8 cellular contexts compared by ENCODE assay signal in the genomic region with DNA sequence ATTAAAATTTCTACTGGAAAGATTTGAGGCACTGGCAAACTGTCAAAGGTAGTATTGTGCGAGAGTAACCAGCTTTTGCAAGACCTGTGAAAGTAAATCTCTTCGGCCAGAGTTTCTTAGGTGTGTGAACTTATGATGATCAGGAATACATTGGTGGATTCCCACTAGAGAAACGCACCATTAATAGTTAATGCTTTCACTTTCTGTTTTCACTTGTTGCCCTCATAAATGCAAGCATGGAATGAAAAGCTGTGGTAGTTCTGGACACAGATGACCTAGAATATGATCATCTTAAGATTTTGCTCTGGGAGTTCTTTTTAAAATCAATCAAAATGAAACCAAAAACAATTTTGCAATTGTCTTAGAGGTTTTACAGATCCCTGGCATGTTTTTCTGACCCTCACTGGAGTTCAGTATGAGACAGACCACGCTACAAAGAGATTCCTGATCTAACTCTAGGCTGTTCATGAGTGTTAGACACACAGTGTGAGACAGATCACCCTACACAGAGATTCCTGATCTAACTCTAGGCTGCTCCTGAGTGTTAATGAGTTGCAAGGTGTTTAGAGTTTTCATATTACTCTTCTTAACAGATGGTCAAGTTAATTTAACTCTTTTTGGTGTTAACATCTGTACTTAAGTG.
DNase-seq lines count a peak whose midpoint lies in the region; ATAC-seq, FAIRE-seq and TF ChIP-seq lines count a peak whose summit lies in the region.

No MANE protein-coding gene starts in this region.

- no peak overlapping the region for H3K4me3 Mint-ChIP-seq in activated CD8-positive, alpha-beta T cell treated with anti-CD3 and anti-CD28 coated beads for 36 hours

- no peak for TF ChIP-seq POLR2A in H54 (IDR thresholded peaks at IDR 0.05; ENCODE audit: low read depth, low read length)

- H3K27me3 Mint-ChIP-seq in activated CD8-positive, alpha-beta T cell treated with anti-CD3 and anti-CD28 coated beads for 36 hours, result no peaks in the 10 kb centered on the region

- H3K4me3 ChIP-seq in muscle layer of duodenum (ENCODE audit: low read depth in 1 of 2, low read length in 2 of 2), result peak overlapping the region; percentile 53 to 62

- no peak overlapping the region for H3K27ac Mint-ChIP-seq in activated CD8-positive, alpha-beta T cell treated with anti-CD3 and anti-CD28 coated beads for 36 hours

- H3K4me1 ChIP-seq in muscle layer of duodenum (ENCODE audit: control insufficient read depth in 1 of 2, insufficient read depth in 2 of 2, low read length in 2 of 2), result no peaks in the 10 kb centered on the region

- DNase-seq in H54 (ENCODE audit: insufficient read length, low spot score) (no peak), HPDE6-E6E7 (ENCODE audit: extremely low spot score) (no peak), anterior cingulate cortex (lab: John Stamatoyannopoulos, UW) (no peak), islet precursor cell (no peak)
- DNase-seq in activated CD8-positive, alpha-beta T cell treated with anti-CD3 and anti-CD28 coated beads for 36 hours, result no peak
- no peak for DNase-seq in effector CD8-positive, alpha-beta T cell (lab: John Stamatoyannopoulos, UW)

- peak; percentile 63 for ATAC-seq in GM18498 (IDR thresholded peaks at IDR 0.05; ENCODE audit: unreplicated experiment)
- ATAC-seq in activated CD8-positive, alpha-beta T cell treated with anti-CD3 and anti-CD28 coated beads for 36 hours, result peak; percentile 13

- peak; percentile 81 for FAIRE-seq in H54 (lab: Jason Lieb, UNC)

- CTCF ChIA-PET in activated CD8-positive, alpha-beta T cell treated with anti-CD3 and anti-CD28 coated beads for 36 hours (lab: Charles Lee), result interaction anchor here (1.7 kb wide), 1 partner anchor 11 kb away, joined by 10 read pairs; no protein-coding TSS in a partner anchor

- H3K9me3 Mint-ChIP-seq in activated CD8-positive, alpha-beta T cell treated with anti-CD3 and anti-CD28 coated beads for 36 hours, result no peaks in the 10 kb centered on the region

- POLR2A ChIA-PET in activated CD8-positive, alpha-beta T cell treated with anti-CD3 and anti-CD28 coated beads for 36 hours (lab: Charles Lee), result no interaction called here

- peaks cover 15% of the 10 kb centered on the region for H3K4me1 Mint-ChIP-seq in activated CD8-positive, alpha-beta T cell treated with anti-CD3 and anti-CD28 coated beads for 36 hours (ENCODE audit: low read depth)

- no peaks in the 10 kb centered on the region for H3K27me3 ChIP-seq in muscle layer of duodenum (ENCODE audit: low read depth, low read length)

- H3K9me3 ChIP-seq in muscle layer of duodenum (ENCODE audit: control insufficient read depth in 1 of 2, low read length in 2 of 2), result no peaks in the 10 kb centered on the region

- H3K36me3 Mint-ChIP-seq in activated CD8-positive, alpha-beta T cell treated with anti-CD3 and anti-CD28 coated beads for 36 hours (ENCODE audit: low read depth), result peaks cover 13% of the 10 kb centered on the region

- intact Hi-C loops in activated CD8-positive, alpha-beta T cell treated with anti-CD3 and anti-CD28 coated beads for 36 hours (cut with micrococcal nuclease), result loop anchor here (5.0 kb wide), 1 partner anchor 393 kb away; no protein-coding TSS in a partner anchor

- H3K36me3 ChIP-seq in muscle layer of duodenum (ENCODE audit: control insufficient read depth in 1 of 2, insufficient read depth in 2 of 2, low read length in 2 of 2), result peaks cover 0 to 5% of the 10 kb centered on the region in 2 donors

- no peak for TF ChIP-seq CTCF in activated CD8-positive, alpha-beta T cell treated with anti-CD3 and anti-CD28 coated beads for 36 hours (IDR thresholded peaks at IDR 0.05)

- H3K27ac ChIP-seq in muscle layer of duodenum (ENCODE audit: low read length), result peak overlapping the region; percentile 33
